Comparison of ENCODE assay signal across 9 cellular contexts in genomic region chr18:48934400-48934707, GRCh38. TPM values are rescaled to one million over a fixed set of nuclear protein-coding genes. Genes with fewer than 3 reads are reported as not detected.
DNase-seq lines count a peak whose midpoint lies in the region; ATAC-seq and TF ChIP-seq lines count a peak whose summit lies in the region.
"Had no signal": no experiment of that assay in that cellular context is flagged by ENCODE, and none has a peak within 500 bp of the region (broad histone marks: within the 10 kb centered on the region; RNA-seq: fewer than 3 reads in every experiment).

No MANE protein-coding gene starts in this region.

- no peaks in the 10 kb centered on the region for H3K27me3 Mint-ChIP-seq in T-helper 1 cell treated with Interleukin-12 subunit alpha and Interleukin-12 subunit beta and Interleukin-4 antibody, amounts not matched to agents 30 μg/mL and 1 μg/mL, for 36 hours (ENCODE audit: low read depth)
- H3K27me3 Mint-ChIP-seq in WTC11 (ENCODE audit: low read depth), result no peaks in the 10 kb centered on the region
- H3K27me3 Mint-ChIP-seq in CD8-positive, alpha-beta T cell (ENCODE audit: low read depth), result no peaks in the 10 kb centered on the region

- peaks cover 79% of the 10 kb centered on the region for H3K4me1 Mint-ChIP-seq in T-helper 1 cell treated with Interleukin-12 subunit alpha and Interleukin-12 subunit beta and Interleukin-4 antibody, amounts not matched to agents 30 μg/mL and 1 μg/mL, for 36 hours (ENCODE audit: low read depth)
- peaks cover 95% of the 10 kb centered on the region for H3K4me1 Mint-ChIP-seq in WTC11
- peaks cover 88% of the 10 kb centered on the region for H3K4me1 Mint-ChIP-seq in CD8-positive, alpha-beta T cell (ENCODE audit: low read depth)

- H3K9me3 ChIP-seq in left ventricle myocardium inferior (replicated peaks), result no peaks in the 10 kb centered on the region
- no peaks in the 10 kb centered on the region for H3K9me3 ChIP-seq in stomach smooth muscle (ENCODE audit: control insufficient read depth in 2 of 2, low read length in 2 of 2)
- H3K9me3 ChIP-seq in CD8-positive, alpha-beta T cell (ENCODE audit: low read length), result no peaks in the 10 kb centered on the region

- no peak for DNase-seq in T-helper 1 cell
- DNase-seq in WTC11 (ENCODE audit: low spot score), result no peak
- no peak for DNase-seq in left ventricle myocardium inferior
- DNase-seq in CD8-positive, alpha-beta T cell, result no peak
- DNase-seq in DMS153 treated with DMSO at 0.1 percent for 48 hours (lab: John Stamatoyannopoulos, UW; ENCODE audit: unreplicated experiment), result no peak
- DNase-seq: retina had no signal

- intact Hi-C loops in left ventricle myocardium inferior (cut with micrococcal nuclease), result no loop called here
- intact Hi-C loops in CD8-positive, alpha-beta T cell (cut with DNase I, micrococcal nuclease), result no loop called here

- ATAC-seq in WTC11, result no peak
- no peak for ATAC-seq in GM19467 (IDR thresholded peaks at IDR 0.05; ENCODE audit: unreplicated experiment)
- no peak for ATAC-seq in CD8-positive, alpha-beta T cell

- CTCF ChIA-PET in WTC11 (lab: Charles Lee), result no interaction called here
- CTCF ChIA-PET in CD8-positive, alpha-beta T cell (lab: Charles Lee), result interaction anchor here (0.9 to 1.1 kb wide), 2 partner anchors 10 to 79 kb away, joined by 3 to 4 read pairs; no protein-coding TSS in a partner anchor

- peaks cover 32% of the 10 kb centered on the region for H3K36me3 Mint-ChIP-seq in T-helper 1 cell treated with Interleukin-12 subunit alpha and Interleukin-12 subunit beta and Interleukin-4 antibody, amounts not matched to agents 30 μg/mL and 1 μg/mL, for 36 hours (ENCODE audit: low read depth)
- H3K36me3 Mint-ChIP-seq in WTC11, result peaks cover 10% of the 10 kb centered on the region; the same call in 1 of the 2 replicates
- H3K36me3 Mint-ChIP-seq in CD8-positive, alpha-beta T cell, result peaks cover 14% of the 10 kb centered on the region

- POLR2A ChIA-PET in WTC11 (lab: Charles Lee), result interaction anchor here (0.6 kb wide), 1 partner anchor 13 kb away, joined by 3 read pairs; no protein-coding TSS in a partner anchor
- POLR2A ChIA-PET in CD8-positive, alpha-beta T cell (lab: Charles Lee), result interaction anchor here (1.1 to 1.3 kb wide), 3 partner anchors 10 to 25 kb away, joined by 3 to 4 read pairs (median 4); no protein-coding TSS in a partner anchor

- peak overlapping the region; percentile 82 for H3K27ac Mint-ChIP-seq in T-helper 1 cell treated with Interleukin-12 subunit alpha and Interleukin-12 subunit beta and Interleukin-4 antibody, amounts not matched to agents 30 μg/mL and 1 μg/mL, for 36 hours
- H3K27ac Mint-ChIP-seq in WTC11, result peak overlapping the region; percentile 53; the same call in 1 of the 2 replicates
- H3K27ac Mint-ChIP-seq in CD8-positive, alpha-beta T cell, result no peak overlapping the region

- peak overlapping the region in 1 of 2 donors; percentile 4 for H3K9ac ChIP-seq in stomach smooth muscle (ENCODE audit: low read length in 2 of 2)

- H3K4me3 ChIP-seq in left ventricle myocardium inferior, result peak overlapping the region; percentile 52
- peak overlapping the region; percentile 39 to 60 for H3K4me3 ChIP-seq in stomach smooth muscle (ENCODE audit: low read length in 2 of 2)
- H3K4me3 ChIP-seq in CD8-positive, alpha-beta T cell (ENCODE audit: low read depth, low read length), result no peak overlapping the region

- peak overlapping the region; percentile 89 for H3K27ac ChIP-seq in left ventricle myocardium inferior (replicated peaks)
- H3K27ac ChIP-seq in stomach smooth muscle (ENCODE audit: low read length), result peak overlapping the region; percentile 53
- H3K27ac ChIP-seq in CD8-positive, alpha-beta T cell (ENCODE audit: low read depth, low read length), result no peak overlapping the region

- H3K4me1 ChIP-seq in left ventricle myocardium inferior, result peaks cover 98% of the 10 kb centered on the region
- peaks cover 93% of the 10 kb centered on the region for H3K4me1 ChIP-seq in stomach smooth muscle (ENCODE audit: control insufficient read depth, insufficient read depth, low read length)
- peaks cover 64% of the 10 kb centered on the region for H3K4me1 ChIP-seq in CD8-positive, alpha-beta T cell (ENCODE audit: insufficient read depth, low read length)

- no peaks in the 10 kb centered on the region for H3K27me3 ChIP-seq in left ventricle myocardium inferior (ENCODE audit: low read depth)
- H3K27me3 ChIP-seq in stomach smooth muscle (ENCODE audit: control insufficient read depth in 1 of 2, insufficient read depth in 2 of 2, low read length in 2 of 2), result no peaks in the 10 kb centered on the region
- H3K27me3 ChIP-seq in CD8-positive, alpha-beta T cell (ENCODE audit: insufficient read depth, low read length), result no peaks in the 10 kb centered on the region

- H3K36me3 ChIP-seq in left ventricle myocardium inferior, result no peaks in the 10 kb centered on the region
- H3K36me3 ChIP-seq in stomach smooth muscle (ENCODE audit: control insufficient read depth in 2 of 2, insufficient read depth in 2 of 2, low read length in 2 of 2), result no peaks in the 10 kb centered on the region
- H3K36me3 ChIP-seq in CD8-positive, alpha-beta T cell (ENCODE audit: insufficient read depth, low read length), result no peaks in the 10 kb centered on the region

- peak overlapping the region; percentile 63 for H3K4me3 Mint-ChIP-seq in T-helper 1 cell treated with Interleukin-12 subunit alpha and Interleukin-12 subunit beta and Interleukin-4 antibody, amounts not matched to agents 30 μg/mL and 1 μg/mL, for 36 hours
- H3K4me3 Mint-ChIP-seq in WTC11, result no peak overlapping the region
- no peak overlapping the region for H3K4me3 Mint-ChIP-seq in CD8-positive, alpha-beta T cell

- no peaks in the 10 kb centered on the region for H3K9me3 Mint-ChIP-seq in T-helper 1 cell treated with Interleukin-12 subunit alpha and Interleukin-12 subunit beta and Interleukin-4 antibody, amounts not matched to agents 30 μg/mL and 1 μg/mL, for 36 hours
- H3K9me3 Mint-ChIP-seq in WTC11, result no peaks in the 10 kb centered on the region
- H3K9me3 Mint-ChIP-seq in CD8-positive, alpha-beta T cell, result no peaks in the 10 kb centered on the region

- TF ChIP-seq CTCF in WTC11 (IDR thresholded peaks at IDR 0.05) (no peak), left ventricle myocardium inferior (IDR thresholded peaks at IDR 0.05; ENCODE audit: borderline replicate concordance) (no peak)
- no peak for TF ChIP-seq CTCF in CD8-positive, alpha-beta T cell (IDR thresholded peaks at IDR 0.05)

TF ChIP-seq in WTC11, 78 proteins besides CTCF, POLR2A, EP300 and RAD21 (continues in another document):
- TF ChIP-seq CBFB (CRISPR knock-in tag; IDR thresholded peaks at IDR 0.05; ENCODE audit: low read depth) (no peak), ESRRA (CRISPR knock-in tag; IDR thresholded peaks at IDR 0.05; ENCODE audit: borderline replicate concordance) (no peak), JUN (CRISPR knock-in tag; IDR thresholded peaks at IDR 0.05) (no peak), ZSCAN18 (CRISPR knock-in tag; IDR thresholded peaks at IDR 0.05) (no peak), ZNF263 (CRISPR knock-in tag; IDR thresholded peaks at IDR 0.05; ENCODE audit: low read depth) (no peak), ZNF416 (CRISPR knock-in tag; IDR thresholded peaks at IDR 0.05) (no peak)
- TF ChIP-seq, protein P1, sequence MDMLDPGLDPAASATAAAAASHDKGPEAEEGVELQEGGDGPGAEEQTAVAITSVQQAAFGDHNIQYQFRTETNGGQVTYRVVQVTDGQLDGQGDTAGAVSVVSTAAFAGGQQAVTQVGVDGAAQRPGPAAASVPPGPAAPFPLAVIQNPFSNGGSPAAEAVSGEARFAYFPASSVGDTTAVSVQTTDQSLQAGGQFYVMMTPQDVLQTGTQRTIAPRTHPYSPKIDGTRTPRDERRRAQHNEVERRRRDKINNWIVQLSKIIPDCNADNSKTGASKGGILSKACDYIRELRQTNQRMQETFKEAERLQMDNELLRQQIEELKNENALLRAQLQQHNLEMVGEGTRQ (CRISPR knock-in tag; IDR thresholded peaks at IDR 0.05), result no peak
- TF ChIP-seq, protein P2, sequence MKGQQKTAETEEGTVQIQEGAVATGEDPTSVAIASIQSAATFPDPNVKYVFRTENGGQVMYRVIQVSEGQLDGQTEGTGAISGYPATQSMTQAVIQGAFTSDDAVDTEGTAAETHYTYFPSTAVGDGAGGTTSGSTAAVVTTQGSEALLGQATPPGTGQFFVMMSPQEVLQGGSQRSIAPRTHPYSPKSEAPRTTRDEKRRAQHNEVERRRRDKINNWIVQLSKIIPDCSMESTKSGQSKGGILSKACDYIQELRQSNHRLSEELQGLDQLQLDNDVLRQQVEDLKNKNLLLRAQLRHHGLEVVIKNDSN (CRISPR knock-in tag; IDR thresholded peaks at IDR 0.05), result no peak
- TF ChIP-seq, protein P3, sequence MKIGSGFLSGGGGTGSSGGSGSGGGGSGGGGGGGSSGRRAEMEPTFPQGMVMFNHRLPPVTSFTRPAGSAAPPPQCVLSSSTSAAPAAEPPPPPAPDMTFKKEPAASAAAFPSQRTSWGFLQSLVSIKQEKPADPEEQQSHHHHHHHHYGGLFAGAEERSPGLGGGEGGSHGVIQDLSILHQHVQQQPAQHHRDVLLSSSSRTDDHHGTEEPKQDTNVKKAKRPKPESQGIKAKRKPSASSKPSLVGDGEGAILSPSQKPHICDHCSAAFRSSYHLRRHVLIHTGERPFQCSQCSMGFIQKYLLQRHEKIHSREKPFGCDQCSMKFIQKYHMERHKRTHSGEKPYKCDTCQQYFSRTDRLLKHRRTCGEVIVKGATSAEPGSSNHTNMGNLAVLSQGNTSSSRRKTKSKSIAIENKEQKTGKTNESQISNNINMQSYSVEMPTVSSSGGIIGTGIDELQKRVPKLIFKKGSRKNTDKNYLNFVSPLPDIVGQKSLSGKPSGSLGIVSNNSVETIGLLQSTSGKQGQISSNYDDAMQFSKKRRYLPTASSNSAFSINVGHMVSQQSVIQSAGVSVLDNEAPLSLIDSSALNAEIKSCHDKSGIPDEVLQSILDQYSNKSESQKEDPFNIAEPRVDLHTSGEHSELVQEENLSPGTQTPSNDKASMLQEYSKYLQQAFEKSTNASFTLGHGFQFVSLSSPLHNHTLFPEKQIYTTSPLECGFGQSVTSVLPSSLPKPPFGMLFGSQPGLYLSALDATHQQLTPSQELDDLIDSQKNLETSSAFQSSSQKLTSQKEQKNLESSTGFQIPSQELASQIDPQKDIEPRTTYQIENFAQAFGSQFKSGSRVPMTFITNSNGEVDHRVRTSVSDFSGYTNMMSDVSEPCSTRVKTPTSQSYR (CRISPR knock-in tag; IDR thresholded peaks at IDR 0.05), result no peak

RNA-seq across cellular contexts. Expression of gene SMAD7, which starts 16.4 kb away (rescaled TPM):
- 26.7 to 44.7 TPM (median 29.5 TPM) in 3 replicates for total RNA-seq in WTC11 (2021)
- total RNA-seq in left ventricle myocardium inferior, result 19.3 TPM
- total RNA-seq in CD8-positive, alpha-beta T cell, result 100 to 1,000 TPM; 227 to 236 TPM
